Comparison of ENCODE assay signal across 22 cellular contexts in the genomic region with DNA sequence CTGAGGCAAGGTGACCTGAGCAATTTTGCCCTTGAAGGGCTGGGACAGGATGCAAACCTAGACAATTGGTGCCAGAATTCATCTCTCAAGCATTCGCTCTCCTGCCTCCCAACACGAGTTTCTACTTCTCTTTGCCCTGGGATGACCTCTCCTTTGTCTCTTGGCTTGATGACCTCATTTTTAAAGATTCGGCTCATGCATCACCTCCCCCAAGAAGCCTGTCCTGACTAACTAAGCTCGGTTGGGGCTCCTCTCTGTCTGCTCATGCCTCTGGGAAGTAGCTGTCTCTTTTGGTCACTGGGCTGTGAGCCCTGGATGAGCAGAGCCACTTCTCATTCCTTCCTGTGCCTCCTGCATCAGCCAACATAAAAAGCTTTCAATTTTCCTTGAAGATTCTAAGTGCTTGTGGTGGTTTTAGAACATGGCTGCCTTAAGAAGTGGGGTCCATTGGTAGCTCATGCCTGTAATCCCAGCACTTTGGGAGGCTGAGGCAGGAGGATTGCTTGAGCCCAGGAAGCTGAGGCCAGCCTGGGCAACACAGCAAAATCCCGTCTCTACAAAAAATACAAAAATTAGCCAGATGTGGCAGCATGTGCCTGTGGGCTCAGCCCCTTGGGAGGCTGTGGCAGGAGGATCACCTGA. TPM values are rescaled to one million over a fixed set of nuclear protein-coding genes. Genes with fewer than 3 reads are reported as not detected.
DNase-seq lines count a peak whose midpoint lies in the region; ATAC-seq lines count a peak whose summit lies in the region.
"Had no signal": no experiment of that assay in that cellular context is flagged by ENCODE, and none has a peak within 500 bp of the region (broad histone marks: within the 10 kb centered on the region; RNA-seq: fewer than 3 reads in every experiment).

No MANE protein-coding gene starts in this region.

- H3K36me3 ChIP-seq in mesodermal cell (ENCODE audit: control insufficient read depth, insufficient read depth, low read length) = no peaks in the 10 kb centered on the region
- H3K36me3 ChIP-seq: cardiac muscle cell, thoracic aorta had no signal

- WGBS in mesodermal cell (ENCODE audit: insufficient coverage in 2 of 2), 2 experiments = 41 to 48% methylated on average over 4 of the region's 5 CpGs

- H3K27ac ChIP-seq in mesodermal cell (ENCODE audit: low read depth, low read length, severe bottlenecking) = peak overlapping the region; percentile 30
- H3K27ac ChIP-seq: cardiac muscle cell, thoracic aorta had no signal

- H3K4me1 ChIP-seq in mesodermal cell (ENCODE audit: control insufficient read depth, insufficient read depth, low read length, poor library complexity, severe bottlenecking) = peaks cover 8% of the 10 kb centered on the region

- no peak overlapping the region for H3K4me3 ChIP-seq in mesodermal cell (ENCODE audit: extremely low read depth, insufficient read depth, low read length, poor library complexity, severe bottlenecking)
- H3K4me3 ChIP-seq: cardiac muscle cell, lung, thoracic aorta had no signal

- ATAC-seq in GM18502 (IDR thresholded peaks at IDR 0.05; ENCODE audit: poor library complexity, unreplicated experiment) = no peak
- no peak for ATAC-seq in HG02981 (IDR thresholded peaks at IDR 0.05; ENCODE audit: unreplicated experiment)

- in situ Hi-C loops in KBM-7 (cut with MboI; ENCODE audit: low pct_unique_long_range_greater_than_20kb, low sequenced_read_pairs) = no loop called here

- H3K9me3 ChIP-seq in mesodermal cell (ENCODE audit: control insufficient read depth, low read length) = peaks cover 10% of the 10 kb centered on the region

- DNase-seq in Daoy (ENCODE audit: low read depth) (peak; percentile 19), KBM-7 (peak; percentile 47), astrocyte of the hippocampus (ENCODE audit: low read depth, low spot score) (peak; percentile 8), NCI-H774 (lab: John Stamatoyannopoulos, UW) (no peak), NCI-H1105 treated with DMSO at 0.1 percent for 48 hours (lab: John Stamatoyannopoulos, UW) (no peak)
- DNase-seq: activated CD4-positive, CD25-positive, alpha-beta regulatory T cell treated with anti-CD3 and anti-CD28 coated beads, Interleukin-2, amount 50 U/mL, for 72 hours; activated CD8-positive, alpha-beta memory T cell treated with anti-CD3 and anti-CD28 coated beads, Interleukin-2, amount 50 U/mL, for 48 hours; effector CD8-positive, alpha-beta T cell; GOT3; NCI-H2081 treated with DMSO at 0.1 percent for 48 hours; NCI-H524 treated with DMSO at 0.1 percent for 48 hours; right cardiac atrium; stimulated activated CD8-positive, alpha-beta memory T cell treated with anti-CD3 and anti-CD28 coated beads, Interleukin-4, amount 100 ng/mL, for 48 hours; T-helper 2 cell had no signal

RNA-seq across cellular contexts. Expression of a gene that starts 11.1 kb away (rescaled TPM):
- 0.18 and 1.0 TPM in 2 replicates for total RNA-seq in Daoy (2014; rRNA removed; shearing (Covaris generic))
- 1.1 TPM for polyA plus RNA-seq in mesodermal cell (2013, experiment 1 of 2)
- 1.7 TPM for polyA plus RNA-seq in mesodermal cell (2013, experiment 2 of 2)
- total RNA-seq: fibroblast of villous mesenchyme, thoracic aorta had no signal
- polyA plus RNA-seq: neural cell had no signal

RNA-seq across cellular contexts. Expression of a gene that starts 31.8 kb away (rescaled TPM):
- total RNA-seq in Daoy (2014; rRNA removed; shearing (Covaris generic)) = 66.1 and 77.0 TPM in 2 replicates
- 12.6 TPM for polyA plus RNA-seq in mesodermal cell (2013, experiment 1 of 2)
- 10.7 TPM for polyA plus RNA-seq in mesodermal cell (2013, experiment 2 of 2)

RNA-seq across cellular contexts. Expression of a gene that starts 54.4 kb away (rescaled TPM):
- total RNA-seq in Daoy (2014; rRNA removed; shearing (Covaris generic)) = not detected in 2 replicates
- polyA plus RNA-seq in mesodermal cell (2013, experiment 1 of 2) = 0.59 TPM
- 0.56 TPM for polyA plus RNA-seq in mesodermal cell (2013, experiment 2 of 2)
- total RNA-seq: cardiac muscle cell, fibroblast of villous mesenchyme, lung, right cardiac atrium, thoracic aorta had no signal
- polyA plus RNA-seq: cardiac muscle cell, lung, right cardiac atrium had no signal

Comparison
In these comparisons a context has a peak if more than half of its experiments do, and no peak if none do; other contexts are left out.
1. DNase-seq: peak in Daoy (single experiment), KBM-7 (single experiment) and astrocyte of the hippocampus (single experiment); none in NCI-H774 (single experiment) and NCI-H1105 treated with DMSO at 0.1 percent for 48 hours (single experiment).